ENCODE assay signal across 30 cellular contexts in the genomic region with DNA sequence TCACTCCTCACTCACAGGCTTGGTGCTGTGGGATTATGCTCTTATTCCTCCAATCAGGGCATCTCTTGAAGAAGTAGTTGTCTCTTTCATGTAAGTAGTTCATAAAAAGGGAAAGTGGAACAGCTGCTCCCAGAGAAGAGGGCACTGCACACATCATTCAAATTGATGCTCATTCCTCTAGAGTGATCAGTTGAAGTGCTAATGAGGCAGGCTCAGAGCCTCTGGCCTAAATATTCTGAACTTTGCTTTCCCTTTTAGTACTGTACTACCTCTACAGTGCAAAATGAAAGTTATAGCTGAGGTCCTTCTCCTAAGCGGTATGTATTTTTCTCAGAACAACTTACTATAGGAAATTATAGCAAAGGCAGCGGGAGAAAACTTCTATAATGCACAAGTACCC.
"Had no signal": no experiment of that assay in that cellular context is flagged by ENCODE, and none has a peak within 500 bp of the region (broad histone marks: within the 10 kb centered on the region; RNA-seq: fewer than 3 reads in every experiment).

No MANE protein-coding gene starts in this region.

- ATAC-seq: Panc1, Right ventricle myocardium inferior, SK-N-SH treated with all-trans-retinoic acid at 6 μM for 48 hours, T-cell had no signal

- H3K36me3 Mint-ChIP-seq: T-cell had no signal

- H3K4me1 Mint-ChIP-seq: T-cell had no signal

- H3K27ac ChIP-seq: PC-9, RWPE1, SJCRH30, SK-N-MC had no signal

- H3K4me2 ChIP-seq: PC-9 had no signal

- H3K4me3 ChIP-seq: MG63, PC-9, SJCRH30, SK-N-MC had no signal

- H3K4me3 Mint-ChIP-seq: T-cell had no signal

- H3K27me3 ChIP-seq: MG63, SJCRH30 had no signal

- H3K4me1 ChIP-seq: SJCRH30 had no signal

- H3K27ac Mint-ChIP-seq: T-cell had no signal

- H2AFZ ChIP-seq: PC-9 had no signal

- H3K36me3 ChIP-seq: MG63, SJCRH30 had no signal

- DNase-seq: Kasumi-1, KG1, MG63, MV-4-11, NCI-H1092, NCI-H1105, NCI-H1417 treated with DMSO at 0.1 percent for 48 hours, NCI-H1436 treated with DMSO at 0.1 percent for 48 hours, NCI-H1694 treated with DMSO at 0.1 percent for 48 hours, NCI-H187 treated with DMSO at 0.1 percent for 48 hours, NCI-H2029, NCI-H2081, NCI-H2171 treated with DMSO at 0.1 percent for 48 hours, NCI-H2227 treated with DMSO at 0.1 percent for 48 hours, NCI-H345, NCI-H446, NCI-H510A treated with DMSO at 0.1 percent for 48 hours, NCI-H526 treated with DMSO at 0.1 percent for 48 hours, NCI-H748 treated with DMSO at 0.1 percent for 48 hours, NCI-H82, PC-9, SHP77, SIG-M5, SJCRH30, T-cell had no signal

- H3K27me3 Mint-ChIP-seq: T-cell had no signal
